Comparison of ENCODE assay signal across 15 cellular contexts in the genomic region with DNA sequence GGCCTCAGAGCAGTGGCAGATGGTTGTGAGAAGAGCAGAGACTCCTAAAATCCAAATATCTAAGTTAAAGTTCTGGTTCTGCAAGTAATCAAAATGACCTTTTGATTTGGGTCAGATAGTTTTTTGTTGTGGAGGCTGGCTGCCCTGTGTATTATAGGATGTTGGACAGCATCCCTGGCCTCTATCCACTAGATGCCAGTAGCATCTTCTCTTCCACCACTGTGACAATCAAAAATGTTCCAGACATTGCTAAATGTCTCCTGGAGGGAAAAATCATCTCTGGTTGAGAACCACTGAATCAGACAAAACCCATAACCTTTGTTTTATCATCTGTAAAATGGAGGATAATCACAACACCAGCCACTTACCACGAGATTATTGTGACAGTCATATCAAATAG. TPM values are rescaled to one million over a fixed set of nuclear protein-coding genes. Genes with fewer than 3 reads are reported as not detected.
DNase-seq lines count a peak whose midpoint lies in the region; ATAC-seq, FAIRE-seq and TF ChIP-seq lines count a peak whose summit lies in the region.
"Had no signal": no experiment of that assay in that cellular context is flagged by ENCODE, and none has a peak within 500 bp of the region (broad histone marks: within the 10 kb centered on the region; RNA-seq: fewer than 3 reads in every experiment).

No MANE protein-coding gene starts in this region.

- H3K36me3 ChIP-seq in bronchial epithelial cell (ENCODE audit: control insufficient read depth, insufficient read depth, low read length) (no peaks in the 10 kb centered on the region), upper lobe of right lung (no peaks in the 10 kb centered on the region)
- H3K36me3 ChIP-seq: neural progenitor cell had no signal

- DNase-seq in left cardiac atrium (no peak), cardiac septum (ENCODE audit: low spot score) (no peak), bronchial epithelial cell (ENCODE audit: low read depth) (no peak), left lobe of liver (ENCODE audit: low spot score) (no peak), upper lobe of right lung (no peak)
- DNase-seq: activated CD4-positive, alpha-beta T cell treated with anti-CD3 and anti-CD28 coated beads, Interleukin-2, amount 50 U/mL, for 4 hours; activated naive CD4-positive, alpha-beta T cell treated with anti-CD3 and anti-CD28 coated beads, Interleukin-2, amount 10 ng/mL, durations not matched to agents 7 days and 5 days; CD4-positive, alpha-beta T cell; stimulated activated CD4-positive, alpha-beta T cell treated with anti-CD3 and anti-CD28 coated beads, Interleukin-1b, Interleukin-23, amount 100 ng/mL, for 48 hours had no signal

- ATAC-seq in left cardiac atrium = peak; percentile 43 to 44
- ATAC-seq in left lobe of liver = peak; percentile 58
- peak; percentile 24 for ATAC-seq in upper lobe of right lung
- no peak for ATAC-seq in GM21447 (IDR thresholded peaks at IDR 0.05; ENCODE audit: unreplicated experiment)
- no peak for ATAC-seq in GM21367 (IDR thresholded peaks at IDR 0.05; ENCODE audit: unreplicated experiment)
- ATAC-seq in HG03342 (IDR thresholded peaks at IDR 0.05; ENCODE audit: unreplicated experiment) = no peak

- no peak for FAIRE-seq in bronchial epithelial cell (lab: Jason Lieb, UNC)

- no peaks in the 10 kb centered on the region for H3K4me1 ChIP-seq in upper lobe of right lung
- H3K4me1 ChIP-seq: neural progenitor cell had no signal

- no peaks in the 10 kb centered on the region for H3K9me3 ChIP-seq in upper lobe of right lung

- no peak overlapping the region for H3K4me3 ChIP-seq in bronchial epithelial cell (ENCODE audit: low read depth, low read length)
- H3K4me3 ChIP-seq in upper lobe of right lung = no peak overlapping the region
- H3K4me3 ChIP-seq: coronary artery, neural progenitor cell had no signal

- intact Hi-C loops in left cardiac atrium (cut with DNase I) (loop anchor here in 1 of 2 donors (10.0 kb wide), 1 partner anchor 610 kb away; no protein-coding TSS in a partner anchor), cardiac septum (cut with DNase I) (loop anchor here (5.0 to 10.0 kb wide), 3 partner anchors 42 to 460 kb away; a partner anchor contains a TSS), upper lobe of right lung (cut with DNase I) (no loop called here)

- H3K27me3 ChIP-seq in bronchial epithelial cell (ENCODE audit: control insufficient read depth, insufficient read depth, low read length) (no peaks in the 10 kb centered on the region), upper lobe of right lung (no peaks in the 10 kb centered on the region)
- H3K27me3 ChIP-seq: neural progenitor cell had no signal

- peak; percentile 10 for TF ChIP-seq CTCF in bronchial epithelial cell (IDR thresholded peaks at IDR 0.05; ENCODE audit: insufficient read depth, low read length, severe bottlenecking)
- TF ChIP-seq CTCF in upper lobe of right lung (IDR thresholded peaks at IDR 0.05) = no peak

- no peak overlapping the region for H3K27ac ChIP-seq in upper lobe of right lung
- H3K27ac ChIP-seq: coronary artery, epithelial cell of prostate, neural progenitor cell had no signal

RNA-seq across cellular contexts. Expression of a gene that starts 5.9 kb away (rescaled TPM):
- total RNA-seq in left cardiac atrium = 100 to 1,000 TPM; 111 to 130 TPM
- 32.1 TPM for total RNA-seq in cardiac septum
- total RNA-seq in bronchial epithelial cell = not detected in 2 replicates
- total RNA-seq in left lobe of liver = 1.3 TPM
- total RNA-seq in upper lobe of right lung = 44.7 TPM
- total RNA-seq: CD4-positive, alpha-beta T cell had no signal

Comparison
In these comparisons a context has a peak if more than half of its experiments do, and no peak if none do; other contexts are left out.
1. ATAC-seq: peak in left cardiac atrium (2 of 2), left lobe of liver (single experiment) and upper lobe of right lung (single experiment); none in GM21447 (single experiment), GM21367 (single experiment) and HG03342 (single experiment).
2. RNA of a gene that starts 5.9 kb away (total RNA-seq): 111 to 130 TPM in left cardiac atrium, 44.7 TPM in upper lobe of right lung (single experiment) and 32.1 TPM in cardiac septum (single experiment); 1.3 TPM in left lobe of liver (single experiment) and not detected in bronchial epithelial cell; every median in the first group is over 10 times any median in the second.